12 cellular contexts compared by ENCODE assay signal in the genomic region with DNA sequence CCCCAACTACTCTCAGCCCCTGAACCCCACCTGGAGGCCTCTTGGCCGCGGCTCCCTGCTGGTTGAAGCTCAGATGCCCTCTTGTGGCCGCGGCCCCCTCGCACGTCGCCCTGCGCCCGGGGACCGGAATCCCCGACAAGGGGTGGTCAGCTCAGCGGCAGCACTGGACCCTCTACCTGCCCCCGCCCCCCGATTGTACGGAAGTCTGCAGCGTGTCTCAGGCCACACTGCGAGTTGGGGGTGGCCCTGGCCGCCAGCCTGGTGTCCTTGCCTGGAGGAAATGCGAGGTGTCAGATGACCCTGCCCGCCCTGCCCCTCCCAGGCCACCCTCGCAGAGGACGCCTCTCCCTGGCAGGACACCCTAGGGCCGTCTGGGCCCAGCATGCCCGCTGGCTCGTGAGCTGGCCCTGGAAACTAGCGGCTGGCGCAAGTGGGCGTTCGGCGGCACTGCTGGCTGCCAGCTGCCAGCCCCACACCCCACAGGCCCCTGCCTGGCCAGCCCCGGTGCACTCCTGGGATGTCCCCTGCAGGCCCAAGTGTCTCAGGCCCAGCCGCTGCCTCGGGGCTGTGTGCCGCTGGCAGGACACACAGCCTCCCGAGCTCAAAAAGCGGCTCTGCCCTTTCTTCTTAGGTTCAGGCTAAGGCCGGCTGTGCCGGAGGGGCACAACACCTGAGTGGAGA.
A peak's percentile ranks its signal among the peaks of the same experiment; 100 is the strongest.
DNase-seq lines count a peak whose midpoint lies in the region; ATAC-seq and TF ChIP-seq lines count a peak whose summit lies in the region.
"Had no signal": no experiment of that assay in that cellular context is flagged by ENCODE, and none has a peak within 500 bp of the region (broad histone marks: within the 10 kb centered on the region; RNA-seq: fewer than 3 reads in every experiment).

No MANE protein-coding gene starts in this region.

- H3K9me2 ChIP-seq in PC-3 (replicated peaks; ENCODE audit: low read length), result no peaks in the 10 kb centered on the region

- no peaks in the 10 kb centered on the region for H3K79me2 ChIP-seq in PC-3 (ENCODE audit: low read length)

- peak overlapping the region; percentile 61 for H2AFZ ChIP-seq in PC-3 (ENCODE audit: low read length)

- no peaks in the 10 kb centered on the region for H3K27me3 ChIP-seq in PC-3 (ENCODE audit: low read length)
- peaks cover 0 to 2% (median 0%) of the 10 kb centered on the region in 7 donors for H3K27me3 ChIP-seq in heart right ventricle
- H3K27me3 ChIP-seq in psoas muscle (ENCODE audit: insufficient read depth in 3 of 3, low read length in 2 of 3), result no peaks in the 10 kb centered on the region
- H3K27me3 ChIP-seq: ovary had no signal

- peak overlapping the region; percentile 22; the same call in 1 of the 2 replicates for H3K9ac ChIP-seq in PC-3 (ENCODE audit: low read length)

- 44 to 53% methylated on average over 35 to 38 of the region's 38 CpGs for WGBS in heart right ventricle, 2 donors
- WGBS in psoas muscle, 3 donors, result 16 to 22% (median 18%) methylated on average over 33 to 38 of the region's 38 CpGs

- H3K4me3 ChIP-seq in PC-3 (ENCODE audit: low read length) (peak overlapping the region; percentile 56), heart right ventricle (peak overlapping the region in 9 of 10 donors; percentile 24 to 55 (median 43)), psoas muscle (peak overlapping the region; percentile 73)
- H3K4me3 ChIP-seq: ovary had no signal

- H3F3A ChIP-seq in PC-3 (ENCODE audit: low read length, unreplicated experiment), result no peaks in the 10 kb centered on the region

- H4K20me1 ChIP-seq in PC-3 (ENCODE audit: low read length), result no peaks in the 10 kb centered on the region

- BruUV-seq in PC-3 (replicated peaks; lab: Mats Ljungman, UMichigan), result no TSS peak

- intact Hi-C loops in PC-3 (cut with micrococcal nuclease) (no loop called here), heart right ventricle (cut with DNase I) (loop anchor here in 1 of 10 donors (5.0 kb wide), 1 partner anchor 156 kb away; no protein-coding TSS in a partner anchor), psoas muscle (cut with DNase I) (loop anchor here in 1 of 2 donors (2.0 kb wide), 1 partner anchor 65 kb away; no protein-coding TSS in a partner anchor)

- POLR2A ChIA-PET in GM10248 (lab: Yijun Ruan, JAX) (no interaction called here), PC-3 (lab: Charles Lee; ENCODE audit: unreplicated experiment) (interaction anchor here (0.6 kb wide), 1 partner anchor 420 kb away, joined by 7 read pairs; no protein-coding TSS in a partner anchor)

- no peaks in the 10 kb centered on the region for H3K9me3 ChIP-seq in PC-3 (ENCODE audit: low read length)
- H3K9me3 ChIP-seq in heart right ventricle, result no peaks in the 10 kb centered on the region
- no peaks in the 10 kb centered on the region for H3K9me3 ChIP-seq in psoas muscle
- H3K9me3 ChIP-seq: ovary had no signal

- H3K27ac ChIP-seq in PC-3 (ENCODE audit: low read length) (no peak overlapping the region), heart right ventricle (peak overlapping the region in 9 of 10 donors; percentile 52 to 82 (median 75)), psoas muscle (peak overlapping the region; percentile 83)
- H3K27ac ChIP-seq: ovary had no signal

- peak; percentile 37 for TF ChIP-seq CTCF in GM10248 (IDR thresholded peaks at IDR 0.05; ENCODE audit: control extremely low read depth, extremely low read depth, low read depth, missing control alignments)
- peak; percentile 64 for TF ChIP-seq CTCF in PC-3 (conservative IDR thresholded peaks at IDR 0.05; ENCODE audit: low read depth, low read length)
- TF ChIP-seq CTCF in heart right ventricle (IDR thresholded peaks at IDR 0.05), result peak in 8 of 9 donors; percentile 2 to 60 (median 46)
- peak; percentile 54 for TF ChIP-seq CTCF in psoas muscle (IDR thresholded peaks at IDR 0.05)

- DNase-seq in GM10248 (ENCODE audit: extremely low spot score) (no peak), PC-3 (peak; percentile 16), heart right ventricle (peak; percentile 49 to 60), psoas muscle (peak; percentile 75 to 93), NCI-H1694 treated with DMSO at 0.1 percent for 48 hours (lab: John Stamatoyannopoulos, UW) (no peak), COLO829 (ENCODE audit: low spot score) (no peak), cerebellar nuclear complex (lab: John Stamatoyannopoulos, UW) (no peak)
- DNase-seq: EL, KG1, NCI-H526 treated with DMSO at 0.1 percent for 48 hours, ovary had no signal

- CTCF ChIA-PET in GM10248 (lab: Yijun Ruan, JAX), result interaction anchor here (0.8 to 9.6 kb wide), 8 partner anchors 11 to 166 kb away, joined by 3 to 72 read pairs (median 3); no protein-coding TSS in a partner anchor
- CTCF ChIA-PET in PC-3 (lab: Charles Lee), result interaction anchor here (0.6 to 1.0 kb wide), 4 partner anchors 26 to 401 kb away, joined by 3 to 4 read pairs (median 3); no protein-coding TSS in a partner anchor

- ATAC-seq in PC-3, result peak; percentile 58
- peak; percentile 56 to 84 (median 78) for ATAC-seq in heart right ventricle
- ATAC-seq in psoas muscle, result peak; percentile 73 to 84 (median 77)
- no peak for ATAC-seq in HG03457 (IDR thresholded peaks at IDR 0.05; ENCODE audit: unreplicated experiment)

- H3K4me2 ChIP-seq in PC-3 (ENCODE audit: low read length), result peak overlapping the region; percentile 66

- H3K36me3 ChIP-seq in PC-3 (ENCODE audit: low read depth, low read length) (no peaks in the 10 kb centered on the region), heart right ventricle (no peaks in the 10 kb centered on the region), psoas muscle (ENCODE audit: insufficient read depth in 1 of 2, low read depth in 1 of 2) (no peaks in the 10 kb centered on the region)
- H3K36me3 ChIP-seq: ovary had no signal

- H3K4me1 ChIP-seq in PC-3 (ENCODE audit: insufficient read depth, low read length), result peaks cover 10% of the 10 kb centered on the region
- H3K4me1 ChIP-seq in heart right ventricle, result peaks cover 2 to 16% (median 8%) of the 10 kb centered on the region in 9 donors
- H3K4me1 ChIP-seq in psoas muscle, result peaks cover 27% of the 10 kb centered on the region

Comparison
In these comparisons a context has a peak if more than half of its experiments do, and no peak if none do; other contexts are left out.
1. DNase-seq: peak in PC-3 (single experiment), heart right ventricle (2 of 2) and psoas muscle (2 of 2); none in GM10248 (single experiment), NCI-H1694 treated with DMSO at 0.1 percent for 48 hours (single experiment), COLO829 (single experiment) and cerebellar nuclear complex (0 of 2).
2. Peak in every context shown above with its lines, with median percentiles within 50 percentile points of each other: CTCF ChIP-seq and H3K4me3 ChIP-seq.